ENCODE assay signal across 9 cellular contexts in the genomic region with DNA sequence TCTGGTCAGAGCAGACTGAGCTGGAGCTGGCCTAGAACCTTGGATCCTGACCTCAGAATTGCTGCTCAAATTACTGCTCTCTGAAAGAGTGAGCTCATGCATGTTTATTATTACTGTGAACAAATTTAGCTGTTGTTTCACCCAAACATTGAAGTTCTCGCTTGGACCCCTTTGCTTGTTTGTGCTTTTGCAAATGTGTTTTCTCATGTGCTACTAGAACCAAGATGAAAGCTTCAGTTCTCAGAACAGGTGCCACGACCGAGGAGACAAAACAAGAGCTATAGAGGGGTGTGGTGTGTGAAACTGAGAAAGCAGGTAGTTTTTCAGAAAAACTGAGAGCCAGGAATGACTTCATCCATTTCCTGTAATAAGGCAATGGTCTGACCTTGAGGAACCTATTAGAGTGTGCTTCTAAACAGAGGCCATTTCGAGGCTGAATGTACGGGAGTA. TPM values are rescaled to one million over a fixed set of nuclear protein-coding genes. Genes with fewer than 3 reads are reported as not detected.
DNase-seq lines count a peak whose midpoint lies in the region; ATAC-seq and TF ChIP-seq lines count a peak whose summit lies in the region.
"Had no signal": no experiment of that assay in that cellular context is flagged by ENCODE, and none has a peak within 500 bp of the region (broad histone marks: within the 10 kb centered on the region; RNA-seq: fewer than 3 reads in every experiment).

No MANE protein-coding gene starts in this region.

- ATAC-seq in GM19468 (IDR thresholded peaks at IDR 0.05; ENCODE audit: extremely low read depth, unreplicated experiment) = peak; percentile 98
- ATAC-seq in HG03196 (IDR thresholded peaks at IDR 0.05; ENCODE audit: unreplicated experiment) = peak; percentile 99

- peak; percentile 39 for DNase-seq in GM13976 (ENCODE audit: low spot score)
- DNase-seq in dermis blood vessel endothelial cell = peak; percentile 17
- DNase-seq in GF-D8 (lab: John Stamatoyannopoulos, UW) = no peak
- no peak for DNase-seq in cerebellum (ENCODE audit: low spot score)
- DNase-seq in COLO829 (ENCODE audit: low spot score) = no peak
- DNase-seq in epidermal melanocyte (ENCODE audit: insufficient read length, low spot score) = no peak
- DNase-seq: activated effector memory CD4-positive, alpha-beta T cell treated with anti-CD3 and anti-CD28 coated beads, Interleukin-2, amount 50 U/mL, for 16 hours had no signal

- no peak for TF ChIP-seq CTCF in GM13976 (IDR thresholded peaks at IDR 0.05; ENCODE audit: borderline replicate concordance, control extremely low read depth, extremely low read depth, insufficient read depth, missing control alignments)

- in situ Hi-C loops in GM13976 (cut with MboI; ENCODE audit: low sequenced_read_pairs, unreplicated experiment) = no loop called here

RNA-seq across cellular contexts. Expression of gene ESR1, which starts 50.0 kb away (rescaled TPM):
- total RNA-seq in dermis blood vessel endothelial cell (not detected in 2 replicates), cerebellum (0.09 TPM)

Comparison
In these comparisons a context has a peak if more than half of its experiments do, and no peak if none do; other contexts are left out.
1. DNase-seq: peak in GM13976 (single experiment) and dermis blood vessel endothelial cell (single experiment); none in GF-D8 (single experiment), cerebellum (single experiment), COLO829 (single experiment) and epidermal melanocyte (single experiment).